In the genomic region with DNA sequence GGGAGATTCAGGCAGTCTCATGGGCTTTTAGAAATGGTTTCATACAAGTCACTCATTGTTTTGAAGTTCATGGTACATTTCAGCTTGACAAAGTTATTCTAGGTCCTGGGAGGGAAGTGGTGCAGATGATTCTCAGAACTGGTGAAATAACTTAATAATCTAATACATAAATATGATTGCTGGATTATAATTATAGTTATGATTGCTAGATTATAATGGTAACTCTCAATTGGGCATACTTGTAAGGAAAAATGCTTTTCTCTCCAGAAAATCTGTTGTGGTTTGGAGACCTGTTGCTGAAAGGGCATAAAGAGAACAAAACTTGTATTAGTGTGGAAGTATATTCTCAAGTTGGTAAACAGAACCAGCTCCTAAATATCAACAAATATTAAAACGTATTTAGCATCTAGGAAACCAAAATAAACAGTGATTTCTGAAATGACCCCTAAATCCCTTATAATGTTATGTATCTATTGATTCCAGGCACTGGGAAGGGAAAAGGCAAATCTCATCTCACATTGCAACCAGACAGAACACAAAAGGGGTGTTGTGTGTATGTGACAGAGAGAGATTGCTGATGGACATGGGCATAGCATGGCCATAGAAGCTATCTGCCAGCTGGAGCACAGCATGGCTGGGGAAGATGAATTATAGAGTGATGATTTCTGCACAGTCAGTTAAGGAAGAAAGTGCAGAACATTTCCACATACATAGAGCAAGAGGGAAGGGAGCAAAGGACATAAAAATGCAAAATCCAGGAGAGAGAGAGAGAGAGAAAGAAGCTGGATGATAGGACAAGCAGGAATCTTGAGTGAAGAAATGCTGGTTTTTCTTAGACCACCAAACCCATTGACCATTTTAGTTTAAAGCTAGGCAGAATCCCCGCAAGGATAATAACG, we compare ENCODE assay signal across 18 cellular contexts.
DNase-seq lines count a peak whose midpoint lies in the region; ATAC-seq, FAIRE-seq and TF ChIP-seq lines count a peak whose summit lies in the region.
"Had no signal": no experiment of that assay in that cellular context is flagged by ENCODE, and none has a peak within 500 bp of the region (broad histone marks: within the 10 kb centered on the region; RNA-seq: fewer than 3 reads in every experiment).

No MANE protein-coding gene starts in this region.

- POLR2A ChIA-PET in activated CD4-positive, alpha-beta T cell treated with anti-CD3 and anti-CD28 coated beads, Interleukin-2, amount 10 ng/mL, durations not matched to agents 7 days and 5 days (lab: Charles Lee) = no interaction called here
- POLR2A ChIA-PET in A673 (lab: Charles Lee; ENCODE audit: low non-redundant PET) = no interaction called here

- peak overlapping the region; percentile 22 for H3K4me2 ChIP-seq in Loucy (ENCODE audit: low read depth, low read length, poor library complexity, severe bottlenecking)
- H3K4me2 ChIP-seq: KMS-11 had no signal

- no peaks in the 10 kb centered on the region for H3K79me2 ChIP-seq in Loucy (ENCODE audit: insufficient read depth, low read length)
- H3K79me2 ChIP-seq: parathyroid adenoma had no signal

- CTCF ChIA-PET in activated CD4-positive, alpha-beta T cell treated with anti-CD3 and anti-CD28 coated beads, Interleukin-2, amount 10 ng/mL, durations not matched to agents 7 days and 5 days (lab: Charles Lee) = interaction anchor here (1.0 kb wide), 1 partner anchor 15 kb away, joined by 3 read pairs; no protein-coding TSS in a partner anchor
- CTCF ChIA-PET in A673 (lab: Charles Lee) = no interaction called here

- no peak overlapping the region for H3K9ac ChIP-seq in Loucy (ENCODE audit: low read depth, low read length, poor library complexity, severe bottlenecking)
- H3K9ac ChIP-seq: KMS-11, parathyroid adenoma had no signal

- H3K36me3 ChIP-seq in Loucy (ENCODE audit: insufficient read depth, low read length) (no peaks in the 10 kb centered on the region), pancreas (no peaks in the 10 kb centered on the region), A673 (ENCODE audit: insufficient read depth, low read length, poor library complexity, severe bottlenecking) (no peaks in the 10 kb centered on the region)
- H3K36me3 ChIP-seq: upper lobe of right lung had no signal

- H3K9me3 ChIP-seq in Loucy (ENCODE audit: insufficient read depth, low read depth, low read length) (no peaks in the 10 kb centered on the region), pancreas (no peaks in the 10 kb centered on the region), A673 (ENCODE audit: low read depth, low read length, poor library complexity, severe bottlenecking) (no peaks in the 10 kb centered on the region)
- H3K9me3 ChIP-seq: upper lobe of right lung had no signal

- H3K36me3 Mint-ChIP-seq in chondrocyte (ENCODE audit: low read depth) = peaks cover 4% of the 10 kb centered on the region
- H3K36me3 Mint-ChIP-seq in activated CD4-positive, alpha-beta T cell treated with anti-CD3 and anti-CD28 coated beads, Interleukin-2, amount 10 ng/mL, durations not matched to agents 7 days and 5 days (ENCODE audit: low read depth) = peaks cover 1% of the 10 kb centered on the region
- H3K36me3 Mint-ChIP-seq: WTC11 had no signal

- H3K4me3 ChIP-seq in Loucy (ENCODE audit: low read length, poor library complexity, severe bottlenecking) (no peak overlapping the region), pancreas (no peak overlapping the region), A673 (ENCODE audit: low read depth, low read length, poor library complexity, severe bottlenecking) (no peak overlapping the region)
- H3K4me3 ChIP-seq: upper lobe of right lung had no signal

- H3K4me3 Mint-ChIP-seq in chondrocyte (ENCODE audit: unreplicated experiment) = no peak overlapping the region
- no peak overlapping the region for H3K4me3 Mint-ChIP-seq in activated CD4-positive, alpha-beta T cell treated with anti-CD3 and anti-CD28 coated beads, Interleukin-2, amount 10 ng/mL, durations not matched to agents 7 days and 5 days
- H3K4me3 Mint-ChIP-seq: activated CD8-positive, alpha-beta T cell treated with anti-CD3 and anti-CD28 coated beads, Interleukin-2, amount 10 ng/mL, durations not matched to agents 7 days and 5 days; central memory CD8-positive, alpha-beta T cell; H9; T-helper 1 cell treated with Interleukin-12 subunit alpha and Interleukin-12 subunit beta and Interleukin-4 antibody, amounts not matched to agents 30 μg/mL and 1 μg/mL, for 36 hours; WTC11 had no signal

- TF ChIP-seq CTCF in C4-2B (conservative IDR thresholded peaks at IDR 0.05) (no peak), Loucy (conservative IDR thresholded peaks at IDR 0.05; ENCODE audit: low read length) (no peak), chondrocyte (IDR thresholded peaks at IDR 0.05) (no peak), pancreas (IDR thresholded peaks at IDR 0.05) (no peak), A673 (conservative IDR thresholded peaks at IDR 0.05; ENCODE audit: low read depth, low read length) (no peak)

- peaks cover 48% of the 10 kb centered on the region for H3K4me1 Mint-ChIP-seq in chondrocyte (ENCODE audit: low read depth)
- H3K4me1 Mint-ChIP-seq in activated CD4-positive, alpha-beta T cell treated with anti-CD3 and anti-CD28 coated beads, Interleukin-2, amount 10 ng/mL, durations not matched to agents 7 days and 5 days = no peaks in the 10 kb centered on the region
- H3K4me1 Mint-ChIP-seq: central memory CD8-positive, alpha-beta T cell had no signal

- H3K27ac ChIP-seq in C4-2B (peak overlapping the region; percentile 59), pancreas (peak overlapping the region; percentile 25 to 79 (median 54)), caudate nucleus (ENCODE audit: low read depth, low read length) (no peak overlapping the region), A673 (ENCODE audit: low read depth, low read length, poor library complexity, severe bottlenecking) (no peak overlapping the region)
- H3K27ac ChIP-seq: KMS-11, parathyroid adenoma, upper lobe of right lung had no signal

- no peaks in the 10 kb centered on the region for H4K20me1 ChIP-seq in Loucy (ENCODE audit: insufficient read depth, low read length, poor library complexity, severe bottlenecking)

- H3K4me1 ChIP-seq in Loucy (ENCODE audit: insufficient read depth, low read length, poor library complexity, severe bottlenecking) (peaks cover 12% of the 10 kb centered on the region), pancreas (peaks cover 12 to 21% (median 15%) of the 10 kb centered on the region in 3 donors), A673 (ENCODE audit: insufficient read depth, low read length, poor library complexity, severe bottlenecking) (peaks cover 9% of the 10 kb centered on the region)

- no peak for DNase-seq in chondrocyte (ENCODE audit: low spot score)
- no peak for DNase-seq in pancreas
- no peak for DNase-seq in activated CD4-positive, alpha-beta T cell treated with anti-CD3 and anti-CD28 coated beads, Interleukin-2, amount 10 ng/mL, durations not matched to agents 7 days and 5 days
- no peak for DNase-seq in caudate nucleus (lab: John Stamatoyannopoulos, UW)
- DNase-seq in A673 (ENCODE audit: low spot score) = no peak
- DNase-seq in cerebellar nuclear complex (lab: John Stamatoyannopoulos, UW) = no peak
- DNase-seq: activated CD8-positive, alpha-beta T cell treated with anti-CD3 and anti-CD28 coated beads, Interleukin-2, amount 10 ng/mL, durations not matched to agents 7 days and 5 days; effector memory CD4-positive, alpha-beta T cell; H9; stimulated activated naive CD4-positive, alpha-beta T cell had no signal

- H3K27me3 ChIP-seq in Loucy (ENCODE audit: insufficient read depth, low read length, poor library complexity, severe bottlenecking) (no peaks in the 10 kb centered on the region), pancreas (no peaks in the 10 kb centered on the region), A673 (replicated peaks; ENCODE audit: insufficient read depth, low read depth, low read length, poor library complexity) (no peaks in the 10 kb centered on the region)
- H3K27me3 ChIP-seq: upper lobe of right lung had no signal

- H3F3A ChIP-seq in Loucy (ENCODE audit: low read depth) = no peaks in the 10 kb centered on the region

- FAIRE-seq in pancreas (lab: Jason Lieb, UNC) = no peak

- intact Hi-C loops in pancreas (cut with DNase I) = no loop called here
- intact Hi-C loops in A673 (cut with micrococcal nuclease; ENCODE audit: unreplicated experiment) = no loop called here

- H3K9me2 ChIP-seq in Loucy (replicated peaks; ENCODE audit: low read depth, low read length) = no peaks in the 10 kb centered on the region

- no peaks in the 10 kb centered on the region for H3K9me3 Mint-ChIP-seq in chondrocyte (ENCODE audit: low read depth)
- no peaks in the 10 kb centered on the region for H3K9me3 Mint-ChIP-seq in activated CD4-positive, alpha-beta T cell treated with anti-CD3 and anti-CD28 coated beads, Interleukin-2, amount 10 ng/mL, durations not matched to agents 7 days and 5 days
- H3K9me3 Mint-ChIP-seq: central memory CD8-positive, alpha-beta T cell; H9; WTC11 had no signal

- no TSS peak for BruUV-seq in A673 (replicated peaks; lab: Mats Ljungman, UMichigan)

- no peak for ATAC-seq in pancreas
- ATAC-seq: activated CD8-positive, alpha-beta T cell treated with anti-CD3 and anti-CD28 coated beads, Interleukin-2, amount 10 ng/mL, durations not matched to agents 7 days and 5 days had no signal

- WGBS in pancreas, 2 donors = 54 to 56% methylated on average over 3 of the region's 3 CpGs

- H3K27ac Mint-ChIP-seq in chondrocyte (ENCODE audit: unreplicated experiment) = peak overlapping the region; percentile 79
- no peak overlapping the region for H3K27ac Mint-ChIP-seq in activated CD4-positive, alpha-beta T cell treated with anti-CD3 and anti-CD28 coated beads, Interleukin-2, amount 10 ng/mL, durations not matched to agents 7 days and 5 days
- H3K27ac Mint-ChIP-seq: activated CD8-positive, alpha-beta T cell treated with anti-CD3 and anti-CD28 coated beads, Interleukin-2, amount 10 ng/mL, durations not matched to agents 7 days and 5 days; H9; T-helper 1 cell treated with Interleukin-12 subunit alpha and Interleukin-12 subunit beta and Interleukin-4 antibody, amounts not matched to agents 30 μg/mL and 1 μg/mL, for 36 hours; WTC11 had no signal

- no peak overlapping the region for H2AFZ ChIP-seq in Loucy (ENCODE audit: low read length)

- no peaks in the 10 kb centered on the region for H3K27me3 Mint-ChIP-seq in chondrocyte (ENCODE audit: low read depth)
- H3K27me3 Mint-ChIP-seq in activated CD4-positive, alpha-beta T cell treated with anti-CD3 and anti-CD28 coated beads, Interleukin-2, amount 10 ng/mL, durations not matched to agents 7 days and 5 days = peaks cover 3% of the 10 kb centered on the region

Comparison
In these comparisons a context has a peak if more than half of its experiments do, and no peak if none do; other contexts are left out.
1. H3K27ac ChIP-seq: peak in C4-2B (single experiment) and pancreas (4 of 4); none in caudate nucleus (single experiment) and A673 (single experiment).